Comparison of ENCODE assay signal across 21 cellular contexts in genomic region chr2:125398738-125399473, GRCh38.
DNase-seq lines count a peak whose midpoint lies in the region; ATAC-seq and TF ChIP-seq lines count a peak whose summit lies in the region.
"Had no signal": no experiment of that assay in that cellular context is flagged by ENCODE, and none has a peak within 500 bp of the region (broad histone marks: within the 10 kb centered on the region; RNA-seq: fewer than 3 reads in every experiment).

No MANE protein-coding gene starts in this region.

- H3F3A ChIP-seq in MM.1S (ENCODE audit: insufficient read depth, low read length) = peaks cover 22% of the 10 kb centered on the region

- no peak overlapping the region for H3K4me3 ChIP-seq in MM.1S (ENCODE audit: low read length)
- H3K4me3 ChIP-seq: lower lobe of right lung, neural progenitor cell had no signal

- H3K4me3 Mint-ChIP-seq in Calu3 (ENCODE audit: low read depth, unreplicated experiment) = no peak overlapping the region
- H3K4me3 Mint-ChIP-seq: activated naive CD8-positive, alpha-beta T cell treated with anti-CD3 and anti-CD28 coated beads, Interleukin-2, amount 10 ng/mL, durations not matched to agents 7 days and 5 days; effector memory CD8-positive, alpha-beta T cell; neural progenitor cell had no signal

- no peaks in the 10 kb centered on the region for H4K20me1 ChIP-seq in MM.1S (ENCODE audit: insufficient read depth, low read length)

- no peak overlapping the region for H3K9ac ChIP-seq in MM.1S (ENCODE audit: low read length)
- H3K9ac ChIP-seq: neural progenitor cell had no signal

- intact Hi-C loops in Calu3 (cut with micrococcal nuclease; ENCODE audit: unreplicated experiment) = no loop called here

- H3K4me2 ChIP-seq in MM.1S (ENCODE audit: low read depth, low read length) = peak overlapping the region; percentile 52; the same call in 1 of the 2 replicates
- H3K4me2 ChIP-seq: neural progenitor cell had no signal

- CTCF ChIA-PET in Calu3 (lab: Charles Lee) = no interaction called here

- no peaks in the 10 kb centered on the region for H3K27me3 ChIP-seq in MM.1S (replicated peaks; ENCODE audit: insufficient read depth, low read length)
- H3K27me3 ChIP-seq: neural progenitor cell had no signal

- H3K79me2 ChIP-seq in MM.1S (ENCODE audit: low read length) = no peaks in the 10 kb centered on the region

- ATAC-seq in GM18868 (IDR thresholded peaks at IDR 0.05; ENCODE audit: unreplicated experiment) = peak; percentile 43
- peak; percentile 41 for ATAC-seq in GM21529 (IDR thresholded peaks at IDR 0.05; ENCODE audit: unreplicated experiment)
- ATAC-seq in HG03066 (IDR thresholded peaks at IDR 0.05; ENCODE audit: low read depth, unreplicated experiment) = peak; percentile 36
- ATAC-seq: effector memory CD8-positive, alpha-beta T cell; lower lobe of right lung; sciatic nerve had no signal

- TF ChIP-seq CTCF in MM.1S (IDR thresholded peaks at IDR 0.05; ENCODE audit: low read length) = no peak
- TF ChIP-seq CTCF in Calu3 (IDR thresholded peaks at IDR 0.05; ENCODE audit: unreplicated experiment) = no peak

- no peaks in the 10 kb centered on the region for H3K36me3 ChIP-seq in MM.1S (replicated peaks; ENCODE audit: insufficient read depth, low read length)
- H3K36me3 ChIP-seq: lower lobe of right lung, neural progenitor cell had no signal

- no peaks in the 10 kb centered on the region for H3K4me1 Mint-ChIP-seq in Calu3 (ENCODE audit: low read depth, unreplicated experiment)
- H3K4me1 Mint-ChIP-seq: activated naive CD8-positive, alpha-beta T cell treated with anti-CD3 and anti-CD28 coated beads, Interleukin-2, amount 10 ng/mL, durations not matched to agents 7 days and 5 days; neural progenitor cell had no signal

- H3K27me3 Mint-ChIP-seq in Calu3 (ENCODE audit: unreplicated experiment) = no peaks in the 10 kb centered on the region
- H3K27me3 Mint-ChIP-seq: activated naive CD8-positive, alpha-beta T cell treated with anti-CD3 and anti-CD28 coated beads, Interleukin-2, amount 10 ng/mL, durations not matched to agents 7 days and 5 days; effector memory CD8-positive, alpha-beta T cell had no signal

- no peak overlapping the region for H3K27ac Mint-ChIP-seq in Calu3 (ENCODE audit: unreplicated experiment)
- H3K27ac Mint-ChIP-seq: activated naive CD8-positive, alpha-beta T cell treated with anti-CD3 and anti-CD28 coated beads, Interleukin-2, amount 10 ng/mL, durations not matched to agents 7 days and 5 days; effector memory CD8-positive, alpha-beta T cell; neural progenitor cell had no signal

- H3K27ac ChIP-seq in MM.1S (ENCODE audit: low read length) = peak overlapping the region; percentile 81; the same call in 1 of the 2 replicates
- H3K27ac ChIP-seq: lower lobe of right lung, neural progenitor cell had no signal

- no peaks in the 10 kb centered on the region for H3K9me2 ChIP-seq in MM.1S (replicated peaks; ENCODE audit: insufficient read depth, low read length)

- no peaks in the 10 kb centered on the region for H3K9me3 ChIP-seq in MM.1S (replicated peaks; ENCODE audit: insufficient read depth, low read length)
- H3K9me3 ChIP-seq: lower lobe of right lung had no signal

- no peaks in the 10 kb centered on the region for H3K36me3 Mint-ChIP-seq in Calu3 (ENCODE audit: insufficient read depth, unreplicated experiment)
- H3K36me3 Mint-ChIP-seq: activated naive CD8-positive, alpha-beta T cell treated with anti-CD3 and anti-CD28 coated beads, Interleukin-2, amount 10 ng/mL, durations not matched to agents 7 days and 5 days; neural progenitor cell had no signal

- H3K9me3 Mint-ChIP-seq in Calu3 (ENCODE audit: low read depth, unreplicated experiment) = peaks cover 4% of the 10 kb centered on the region
- H3K9me3 Mint-ChIP-seq: activated naive CD8-positive, alpha-beta T cell treated with anti-CD3 and anti-CD28 coated beads, Interleukin-2, amount 10 ng/mL, durations not matched to agents 7 days and 5 days; neural progenitor cell had no signal

- H2AFZ ChIP-seq in MM.1S (ENCODE audit: low read length) = no peak overlapping the region
- H2AFZ ChIP-seq: neural progenitor cell had no signal

- DNase-seq in MM.1S (no peak), A172 (ENCODE audit: low spot score) (no peak), Calu3 (no peak), NCI-H510A (lab: John Stamatoyannopoulos, UW) (no peak)
- DNase-seq in stimulated activated CD4-positive, alpha-beta T cell treated with anti-CD3 and anti-CD28 coated beads, Interleukin-4, amount 100 ng/mL, for 4 hours = no peak
- DNase-seq: activated CD4-positive, CD25-positive, alpha-beta regulatory T cell treated with anti-CD3 and anti-CD28 coated beads, Interleukin-2, amount 50 U/mL, for 72 hours; activated CD8-positive, alpha-beta memory T cell treated with anti-CD3 and anti-CD28 coated beads, Interleukin-2, amount 50 U/mL, for 4 hours; activated naive CD8-positive, alpha-beta T cell treated with anti-CD3 and anti-CD28 coated beads, Interleukin-2, amount 10 ng/mL, durations not matched to agents 7 days and 5 days; caudate nucleus; DMS79; effector memory CD8-positive, alpha-beta T cell; Kasumi-1; lower lobe of right lung; NCI-H1694; NCI-H526; stimulated activated CD4-positive, alpha-beta T cell treated with anti-CD3 and anti-CD28 coated beads, Interleukin-2, amount 100 ng/mL, for 48 hours had no signal

- no TSS peak for BruUV-seq in Calu3 (replicated peaks; lab: Mats Ljungman, UMichigan)

- peaks cover 26% of the 10 kb centered on the region for H3K4me1 ChIP-seq in MM.1S (ENCODE audit: low read length)
- H3K4me1 ChIP-seq: lower lobe of right lung had no signal
